8 cellular contexts compared by ENCODE assay signal in the genomic region with DNA sequence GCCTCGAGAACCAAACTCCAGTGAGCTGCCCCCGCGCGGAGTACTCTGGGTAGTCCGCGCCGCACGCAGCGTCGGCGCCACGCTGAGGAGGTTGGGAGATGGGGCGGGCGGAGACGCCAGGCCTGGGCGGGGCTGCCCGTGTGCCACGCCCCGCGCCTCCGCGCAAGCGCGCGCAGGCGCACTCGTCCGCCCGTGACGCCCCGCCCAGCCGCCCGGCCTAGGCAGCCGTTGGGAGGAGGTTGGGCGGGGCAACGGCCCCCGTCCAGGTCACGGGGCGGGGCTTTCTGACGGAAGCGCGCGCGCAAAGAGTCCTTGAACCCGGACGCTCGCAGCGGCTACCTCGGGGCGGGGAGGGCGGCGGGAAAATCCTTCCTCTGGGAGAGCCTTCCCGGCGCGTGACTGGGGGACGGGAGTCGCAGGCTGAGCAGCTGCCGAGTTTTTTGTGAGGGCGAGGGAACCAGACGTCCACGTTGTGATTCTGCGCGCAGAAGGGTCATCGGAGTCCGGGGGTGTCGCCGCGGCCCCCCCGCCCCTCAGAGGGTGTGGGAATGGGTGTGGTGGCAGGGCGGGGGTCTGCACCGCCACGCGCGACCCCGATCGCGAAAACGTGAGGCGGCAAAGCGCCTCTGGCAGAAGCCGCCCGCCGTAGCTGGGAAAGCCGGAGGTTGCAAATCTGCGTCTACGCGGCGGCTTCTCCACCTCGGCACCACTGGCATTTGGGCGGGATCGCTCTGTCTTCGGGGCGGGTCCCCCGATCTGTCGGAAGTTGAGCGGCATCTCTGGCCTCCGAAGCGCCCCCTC. TPM values are rescaled to one million over a fixed set of nuclear protein-coding genes. Genes with fewer than 3 reads are reported as not detected.
DNase-seq lines count a peak whose midpoint lies in the region; ATAC-seq and TF ChIP-seq lines count a peak whose summit lies in the region.

A gene with protein sequence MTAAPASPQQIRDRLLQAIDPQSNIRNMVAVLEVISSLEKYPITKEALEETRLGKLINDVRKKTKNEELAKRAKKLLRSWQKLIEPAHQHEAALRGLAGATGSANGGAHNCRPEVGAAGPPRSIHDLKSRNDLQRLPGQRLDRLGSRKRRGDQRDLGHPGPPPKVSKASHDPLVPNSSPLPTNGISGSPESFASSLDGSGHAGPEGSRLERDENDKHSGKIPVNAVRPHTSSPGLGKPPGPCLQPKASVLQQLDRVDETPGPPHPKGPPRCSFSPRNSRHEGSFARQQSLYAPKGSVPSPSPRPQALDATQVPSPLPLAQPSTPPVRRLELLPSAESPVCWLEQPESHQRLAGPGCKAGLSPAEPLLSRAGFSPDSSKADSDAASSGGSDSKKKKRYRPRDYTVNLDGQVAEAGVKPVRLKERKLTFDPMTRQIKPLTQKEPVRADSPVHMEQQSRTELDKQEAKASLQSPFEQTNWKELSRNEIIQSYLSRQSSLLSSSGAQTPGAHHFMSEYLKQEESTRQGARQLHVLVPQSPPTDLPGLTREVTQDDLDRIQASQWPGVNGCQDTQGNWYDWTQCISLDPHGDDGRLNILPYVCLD (minus strand): TSS at position 22 of the 801 bp plus-strand sequence. CDS start 261 bp downstream, outside the sequence.

- peak; percentile 90 to 98 (median 96) for DNase-seq in CD4-positive, alpha-beta T cell
- DNase-seq in NCI-H82 (lab: John Stamatoyannopoulos, UW), result peak; percentile 99
- DNase-seq in activated CD4-positive, alpha-beta memory T cell treated with anti-CD3 and anti-CD28 coated beads, Interleukin-2, amount 10 ng/mL, durations not matched to agents 7 days and 5 days, result peak; percentile 96
- peak; percentile 96 for DNase-seq in lower lobe of right lung
- DNase-seq in stimulated activated CD4-positive, alpha-beta T cell treated with anti-CD3 and anti-CD28 coated beads, TNF-alpha, amount 100 ng/mL, for 1 hour (ENCODE audit: low read depth in 3 of 3, low spot score in 1 of 3), result peak; percentile 91 to 96 (median 96)

- H3K27me3 Mint-ChIP-seq in CD4-positive, alpha-beta T cell, result no peaks in the 10 kb centered on the region
- H3K27me3 Mint-ChIP-seq in activated CD4-positive, alpha-beta memory T cell treated with anti-CD3 and anti-CD28 coated beads, Interleukin-2, amount 10 ng/mL, durations not matched to agents 7 days and 5 days, result no peaks in the 10 kb centered on the region

- no peaks in the 10 kb centered on the region for H3K27me3 ChIP-seq in CD4-positive, alpha-beta T cell (ENCODE audit: control insufficient read depth, insufficient read depth, low read length)
- H3K27me3 ChIP-seq in duodenal mucosa (ENCODE audit: control insufficient read depth in 1 of 2, insufficient read depth in 2 of 2, low read length in 2 of 2) (no peaks in the 10 kb centered on the region), lower lobe of right lung (ENCODE audit: low read depth) (no peaks in the 10 kb centered on the region)

- peak; percentile 88 for ATAC-seq in CD4-positive, alpha-beta T cell (ENCODE audit: poor library complexity)
- ATAC-seq in GM19438 (IDR thresholded peaks at IDR 0.05; ENCODE audit: low read depth, unreplicated experiment) (peak; percentile 73), HG03571 (IDR thresholded peaks at IDR 0.05; ENCODE audit: unreplicated experiment) (peak; percentile 71), lower lobe of right lung (peak; percentile 94 to 96)

- peak within 1 kb of the TSS; percentile 91 to 99 for H3K9ac ChIP-seq in duodenal mucosa (ENCODE audit: low read depth in 1 of 2, low read length in 2 of 2)

- peaks cover 9 to 38% of the 10 kb centered on the region in 2 donors for H3K36me3 ChIP-seq in duodenal mucosa (ENCODE audit: control insufficient read depth in 1 of 2, insufficient read depth in 2 of 2, low read length in 2 of 2)
- peaks cover 36% of the 10 kb centered on the region for H3K36me3 ChIP-seq in lower lobe of right lung

- H3K36me3 Mint-ChIP-seq in CD4-positive, alpha-beta T cell (ENCODE audit: low read depth), result peaks cover 70% of the 10 kb centered on the region
- H3K36me3 Mint-ChIP-seq in activated CD4-positive, alpha-beta memory T cell treated with anti-CD3 and anti-CD28 coated beads, Interleukin-2, amount 10 ng/mL, durations not matched to agents 7 days and 5 days (ENCODE audit: low read depth), result peaks cover 51% of the 10 kb centered on the region

- peak within 1 kb of the TSS; percentile 96 for H3K27ac Mint-ChIP-seq in CD4-positive, alpha-beta T cell
- peak within 1 kb of the TSS; percentile 100 for H3K27ac Mint-ChIP-seq in activated CD4-positive, alpha-beta memory T cell treated with anti-CD3 and anti-CD28 coated beads, Interleukin-2, amount 10 ng/mL, durations not matched to agents 7 days and 5 days

- no peaks in the 10 kb centered on the region for H3K9me3 Mint-ChIP-seq in CD4-positive, alpha-beta T cell
- H3K9me3 Mint-ChIP-seq in activated CD4-positive, alpha-beta memory T cell treated with anti-CD3 and anti-CD28 coated beads, Interleukin-2, amount 10 ng/mL, durations not matched to agents 7 days and 5 days, result no peaks in the 10 kb centered on the region

- H3K27ac ChIP-seq in CD4-positive, alpha-beta T cell (ENCODE audit: low read depth, low read length), result peak within 1 kb of the TSS; percentile 94
- H3K27ac ChIP-seq in duodenal mucosa (ENCODE audit: low read depth, low read length) (peak within 1 kb of the TSS; percentile 94), lower lobe of right lung (peak within 1 kb of the TSS; percentile 95)

- H3K4me3 ChIP-seq in duodenal mucosa (ENCODE audit: low read depth in 1 of 2, low read length in 2 of 2), result peak within 1 kb of the TSS; percentile 90 to 95
- H3K4me3 ChIP-seq in lower lobe of right lung, result peak within 1 kb of the TSS; percentile 95

- intact Hi-C loops in CD4-positive, alpha-beta T cell (cut with DNase I, micrococcal nuclease), result loop anchor here (1.0 kb wide), 8 partner anchors 31 to 157 kb away; a partner anchor contains a TSS
- intact Hi-C loops in lower lobe of right lung (cut with DNase I), result no loop called here

- peaks cover 17 to 30% of the 10 kb centered on the region in 2 donors for H3K4me1 ChIP-seq in duodenal mucosa (ENCODE audit: control insufficient read depth in 1 of 2, insufficient read depth in 2 of 2, low read length in 2 of 2)
- H3K4me1 ChIP-seq in lower lobe of right lung, result peaks cover 50% of the 10 kb centered on the region

- POLR2A ChIA-PET in CD4-positive, alpha-beta T cell (lab: Charles Lee), result interaction anchor here (0.5 to 3.9 kb wide), 13 partner anchors 11 to 498 kb away, joined by 3 to 32 read pairs (median 7); a partner anchor contains a TSS
- POLR2A ChIA-PET in activated CD4-positive, alpha-beta memory T cell treated with anti-CD3 and anti-CD28 coated beads, Interleukin-2, amount 10 ng/mL, durations not matched to agents 7 days and 5 days (lab: Charles Lee), result interaction anchor here (0.7 to 5.7 kb wide), 23 partner anchors 10 to 681 kb away, joined by 3 to 136 read pairs (median 5); a partner anchor contains a TSS

- TF ChIP-seq CTCF in CD4-positive, alpha-beta T cell (IDR thresholded peaks at IDR 0.05), result no peak
- TF ChIP-seq CTCF in lower lobe of right lung (IDR thresholded peaks at IDR 0.05), result peak; percentile 16

- peaks cover 50% of the 10 kb centered on the region for H3K4me1 Mint-ChIP-seq in CD4-positive, alpha-beta T cell (ENCODE audit: low read depth)
- peaks cover 63% of the 10 kb centered on the region for H3K4me1 Mint-ChIP-seq in activated CD4-positive, alpha-beta memory T cell treated with anti-CD3 and anti-CD28 coated beads, Interleukin-2, amount 10 ng/mL, durations not matched to agents 7 days and 5 days

- H3K9me3 ChIP-seq in CD4-positive, alpha-beta T cell (ENCODE audit: control insufficient read depth, low read length), result no peaks in the 10 kb centered on the region
- no peaks in the 10 kb centered on the region for H3K9me3 ChIP-seq in duodenal mucosa (ENCODE audit: control insufficient read depth in 1 of 2, low read length in 2 of 2)
- H3K9me3 ChIP-seq in lower lobe of right lung, result no peaks in the 10 kb centered on the region

- peak within 1 kb of the TSS; percentile 99 for H3K4me3 Mint-ChIP-seq in CD4-positive, alpha-beta T cell
- H3K4me3 Mint-ChIP-seq in activated CD4-positive, alpha-beta memory T cell treated with anti-CD3 and anti-CD28 coated beads, Interleukin-2, amount 10 ng/mL, durations not matched to agents 7 days and 5 days, result peak within 1 kb of the TSS; percentile 99

- CTCF ChIA-PET in CD4-positive, alpha-beta T cell (lab: Charles Lee), result interaction anchor here (1.0 to 1.9 kb wide), 6 partner anchors 10 to 111 kb away, joined by 3 to 6 read pairs (median 4); a partner anchor contains a TSS
- CTCF ChIA-PET in activated CD4-positive, alpha-beta memory T cell treated with anti-CD3 and anti-CD28 coated beads, Interleukin-2, amount 10 ng/mL, durations not matched to agents 7 days and 5 days (lab: Charles Lee), result interaction anchor here (1.1 to 2.0 kb wide), 3 partner anchors 8 to 41 kb away, joined by 3 to 6 read pairs (median 3); no protein-coding TSS in a partner anchor

RNA-seq across cellular contexts. Expression of the gene that starts here (rescaled TPM):
- total RNA-seq in CD4-positive, alpha-beta T cell, result 10 to 100 TPM; 50.4 to 52.4 TPM
- 10 to 100 TPM; 15.5 to 15.9 TPM for total RNA-seq in activated CD4-positive, alpha-beta memory T cell treated with anti-CD3 and anti-CD28 coated beads, Interleukin-2, amount 10 ng/mL, durations not matched to agents 7 days and 5 days
- total RNA-seq in lower lobe of right lung, result 11.1 TPM

Comparison
In these comparisons a context has a peak if more than half of its experiments do, and no peak if none do; other contexts are left out.
1. Peak in every context shown above with its lines: DNase-seq, ATAC-seq, H3K4me3 ChIP-seq and H3K27ac ChIP-seq.